In genomic region chr2:31337860-31338259, GRCh38 we compare ENCODE assay signal across 17 cellular contexts.
A peak's percentile ranks its signal among the peaks of the same experiment; 100 is the strongest.
DNase-seq lines count a peak whose midpoint lies in the region; ATAC-seq and TF ChIP-seq lines count a peak whose summit lies in the region.
"Had no signal": no experiment of that assay in that cellular context is flagged by ENCODE, and none has a peak within 500 bp of the region (broad histone marks: within the 10 kb centered on the region; RNA-seq: fewer than 3 reads in every experiment).

No MANE protein-coding gene starts in this region.

- H3K27me3 ChIP-seq in esophagus muscularis mucosa = peaks cover 0 to 6% (median 0%) of the 10 kb centered on the region in 4 donors
- H3K27me3 ChIP-seq: left lung had no signal

- POLR2A ChIA-PET in WTC11 (lab: Charles Lee) = no interaction called here

- no peaks in the 10 kb centered on the region for H3K4me1 ChIP-seq in esophagus muscularis mucosa
- H3K4me1 ChIP-seq: left lung had no signal

- intact Hi-C loops in esophagus muscularis mucosa (cut with DNase I) = loop anchor here (10.0 kb wide), 2 partner anchors 163 to 1133 kb away; no protein-coding TSS in a partner anchor

- TF ChIP-seq EP300 in esophagus muscularis mucosa (IDR thresholded peaks at IDR 0.05) = no peak

- H3K4me3 ChIP-seq in epithelial cell of esophagus (ENCODE audit: low read length) (no peak overlapping the region), esophagus muscularis mucosa (no peak overlapping the region)
- H3K4me3 ChIP-seq: left lung had no signal

- no peaks in the 10 kb centered on the region for H3K9me3 Mint-ChIP-seq in WTC11
- H3K9me3 Mint-ChIP-seq: activated naive CD8-positive, alpha-beta T cell treated with anti-CD3 and anti-CD28 coated beads, Interleukin-2, amount 50 U/mL, for 24 hours; CD4-positive, alpha-beta memory T cell; nephron progenitor cell; stimulated activated naive CD8-positive, alpha-beta T cell treated with anti-CD3 and anti-CD28 coated beads, Interleukin-15, amount 100 ng/mL, for 72 hours had no signal

- no peak for ATAC-seq in HG02870 (IDR thresholded peaks at IDR 0.05; ENCODE audit: unreplicated experiment)
- ATAC-seq in WTC11 = no peak
- ATAC-seq: activated naive CD8-positive, alpha-beta T cell treated with anti-CD3 and anti-CD28 coated beads, Interleukin-2, amount 50 U/mL, for 24 hours; left lung; sciatic nerve; stimulated activated naive CD8-positive, alpha-beta T cell treated with anti-CD3 and anti-CD28 coated beads, Interleukin-15, amount 100 ng/mL, for 72 hours had no signal

- 89% methylated on average over 6 of the region's 6 CpGs for WGBS in esophagus muscularis mucosa

- no peak overlapping the region for H3K27ac ChIP-seq in esophagus muscularis mucosa (replicated peaks in 1 of 4)
- H3K27ac ChIP-seq: left lung had no signal

- H3K36me3 Mint-ChIP-seq in WTC11 = 0 out of 2 replicates have a peak, but pooled peaks cover 3% of the 10 kb centered on the region
- H3K36me3 Mint-ChIP-seq: CD4-positive, alpha-beta memory T cell had no signal

- H3K27ac Mint-ChIP-seq in WTC11 = no peak overlapping the region
- H3K27ac Mint-ChIP-seq: activated naive CD8-positive, alpha-beta T cell treated with anti-CD3 and anti-CD28 coated beads, Interleukin-2, amount 50 U/mL, for 24 hours; CD4-positive, alpha-beta memory T cell; nephron progenitor cell; stimulated activated naive CD8-positive, alpha-beta T cell treated with anti-CD3 and anti-CD28 coated beads, Interleukin-15, amount 100 ng/mL, for 72 hours had no signal

- H3K4me1 Mint-ChIP-seq in WTC11 = peaks cover 12% of the 10 kb centered on the region
- H3K4me1 Mint-ChIP-seq: activated naive CD8-positive, alpha-beta T cell treated with anti-CD3 and anti-CD28 coated beads, Interleukin-2, amount 50 U/mL, for 24 hours; CD4-positive, alpha-beta memory T cell; stimulated activated naive CD8-positive, alpha-beta T cell treated with anti-CD3 and anti-CD28 coated beads, Interleukin-15, amount 100 ng/mL, for 72 hours had no signal

- TF ChIP-seq CTCF in epithelial cell of esophagus (IDR thresholded peaks at IDR 0.05; ENCODE audit: insufficient read depth, low read depth, low read length, missing control alignments) (no peak), esophagus muscularis mucosa (IDR thresholded peaks at IDR 0.05) (no peak), WTC11 (IDR thresholded peaks at IDR 0.05) (no peak)

- no peak overlapping the region for H3K4me3 Mint-ChIP-seq in WTC11
- H3K4me3 Mint-ChIP-seq: activated naive CD8-positive, alpha-beta T cell treated with anti-CD3 and anti-CD28 coated beads, Interleukin-2, amount 50 U/mL, for 24 hours; CD4-positive, alpha-beta memory T cell; nephron progenitor cell; stimulated activated naive CD8-positive, alpha-beta T cell treated with anti-CD3 and anti-CD28 coated beads, Interleukin-15, amount 100 ng/mL, for 72 hours had no signal

- no peaks in the 10 kb centered on the region for H3K36me3 ChIP-seq in esophagus muscularis mucosa
- H3K36me3 ChIP-seq: left lung had no signal

- no peak for TF ChIP-seq POLR2A in esophagus muscularis mucosa (IDR thresholded peaks at IDR 0.05; ENCODE audit: low read depth)

- CTCF ChIA-PET in WTC11 (lab: Charles Lee) = no interaction called here

- H3K9me3 ChIP-seq in esophagus muscularis mucosa = no peaks in the 10 kb centered on the region
- H3K9me3 ChIP-seq: left lung had no signal

- DNase-seq in ELR (ENCODE audit: low read depth) (peak; percentile 96), RKO (ENCODE audit: low spot score) (peak; percentile 62), epithelial cell of esophagus (ENCODE audit: low read depth) (peak; percentile 91), non-pigmented ciliary epithelial cell (ENCODE audit: low read depth) (peak; percentile 84), esophagus muscularis mucosa (ENCODE audit: extremely low spot score) (no peak), DMS114 treated with DMSO at 0.1 percent for 48 hours (lab: John Stamatoyannopoulos, UW; ENCODE audit: unreplicated experiment) (no peak), WTC11 (ENCODE audit: low spot score) (no peak)
- DNase-seq: activated CD4-positive, CD25-positive, alpha-beta regulatory T cell treated with anti-CD3 and anti-CD28 coated beads, Interleukin-2, amount 50 U/mL, for 72 hours; activated naive CD8-positive, alpha-beta T cell treated with anti-CD3 and anti-CD28 coated beads, Interleukin-2, amount 50 U/mL, for 24 hours; CD4-positive, alpha-beta memory T cell; head of caudate nucleus; left lung; NCI-H2029 treated with DMSO at 0.1 percent for 48 hours; nephron progenitor cell; stimulated activated naive CD8-positive, alpha-beta T cell treated with anti-CD3 and anti-CD28 coated beads, Interleukin-15, amount 100 ng/mL, for 72 hours had no signal

- H3K27me3 Mint-ChIP-seq in WTC11 (ENCODE audit: low read depth) = no peaks in the 10 kb centered on the region
- H3K27me3 Mint-ChIP-seq: stimulated activated naive CD8-positive, alpha-beta T cell treated with anti-CD3 and anti-CD28 coated beads, Interleukin-15, amount 100 ng/mL, for 72 hours had no signal

TF ChIP-seq in WTC11, 78 proteins besides CTCF, POLR2A, EP300 and RAD21:
- TF ChIP-seq ZNF512 (CRISPR knock-in tag; IDR thresholded peaks at IDR 0.05; ENCODE audit: borderline replicate concordance) (no peak), CREM (CRISPR knock-in tag; IDR thresholded peaks at IDR 0.05) (no peak), CREB1 (CRISPR knock-in tag; IDR thresholded peaks at IDR 0.05) (no peak), NFE2L1 (CRISPR knock-in tag; IDR thresholded peaks at IDR 0.05) (no peak), SOX15 (CRISPR knock-in tag; IDR thresholded peaks at IDR 0.05) (no peak)

Comparison
In these comparisons a context has a peak if more than half of its experiments do, and no peak if none do; other contexts are left out.
1. DNase-seq: peak in ELR (single experiment), RKO (single experiment), epithelial cell of esophagus (single experiment) and non-pigmented ciliary epithelial cell (single experiment); none in esophagus muscularis mucosa (single experiment), DMS114 treated with DMSO at 0.1 percent for 48 hours (single experiment) and WTC11 (single experiment).